ENCODE assay signal across 1 cellular context in the genomic region with DNA sequence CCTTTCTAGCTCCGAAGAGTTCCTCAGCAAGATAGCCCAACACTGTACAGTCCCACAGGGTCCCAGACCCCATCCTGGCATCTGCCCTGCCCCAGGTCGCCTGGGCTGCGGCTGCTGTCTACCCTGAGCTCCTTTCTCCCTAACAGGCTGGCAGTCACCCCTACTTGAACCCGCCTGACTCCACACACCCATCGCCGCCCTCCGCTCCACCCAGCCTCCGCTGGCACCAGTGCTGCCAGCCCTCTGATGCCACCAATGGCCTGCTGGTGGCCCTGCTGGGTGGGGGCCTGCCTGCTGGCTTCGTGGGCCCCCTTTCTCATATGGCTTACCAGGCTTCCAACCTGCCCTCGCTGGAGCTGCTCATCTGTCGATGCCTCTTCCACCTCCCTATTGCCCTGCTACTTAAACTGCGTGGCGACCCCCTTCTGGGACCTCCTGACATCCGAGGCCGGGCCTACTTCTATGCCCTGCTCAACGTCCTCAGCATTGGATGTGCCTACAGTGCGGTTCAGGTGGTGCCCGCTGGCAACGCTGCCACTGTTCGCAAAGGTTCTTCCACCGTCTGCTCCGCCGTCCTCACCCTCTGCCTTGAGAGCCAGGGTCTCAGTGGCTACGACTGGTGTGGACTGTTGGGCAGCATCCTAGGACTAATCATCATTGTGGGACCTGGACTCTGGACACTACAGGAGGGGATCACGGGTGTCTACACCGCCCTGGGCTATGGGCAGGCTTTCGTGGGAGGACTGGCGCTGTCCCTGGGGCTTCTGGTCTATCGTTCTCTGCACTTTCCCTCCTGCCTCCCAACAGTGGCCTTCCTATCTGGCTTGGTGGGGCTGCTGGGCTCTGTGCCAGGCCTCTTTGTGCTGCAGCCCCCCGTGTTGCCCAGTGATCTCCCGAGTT.
TF ChIP-seq lines count a peak whose summit lies in the region.

No MANE protein-coding gene starts in this region.

TF ChIP-seq in HepG2, 621 proteins besides CTCF, POLR2A, EP300 and RAD21:
- TF ChIP-seq HNRNPL (IDR thresholded peaks at IDR 0.05; ENCODE audit: low read depth, low read length) = peak; percentile 44; the same call in 1 of the 2 replicates
- TF ChIP-seq ZBTB38 (CRISPR knock-in tag; IDR thresholded peaks at IDR 0.05) = peak; percentile 45; the same call in 1 of the 2 replicates
- TF ChIP-seq CAMTA2 (CRISPR knock-in tag; IDR thresholded peaks at IDR 0.05; ENCODE audit: borderline replicate concordance) = 0 out of 2 replicates have a peak, but pooled peaks have one; percentile 39
